Comparison of ENCODE assay signal across 9 cellular contexts in genomic region chrX:103630171-103630511, GRCh38. TPM values are rescaled to one million over a fixed set of nuclear protein-coding genes. Genes with fewer than 3 reads are reported as not detected.
A peak's percentile ranks its signal among the peaks of the same experiment; 100 is the strongest.
DNase-seq lines count a peak whose midpoint lies in the region; FAIRE-seq and TF ChIP-seq lines count a peak whose summit lies in the region.
"Had no signal": no experiment of that assay in that cellular context is flagged by ENCODE, and none has a peak within 500 bp of the region (broad histone marks: within the 10 kb centered on the region; RNA-seq: fewer than 3 reads in every experiment).

No MANE protein-coding gene starts in this region.

- H3K9me3 Mint-ChIP-seq in CD4-positive, alpha-beta memory T cell = no peaks in the 10 kb centered on the region

- H3K79me2 ChIP-seq in H1 (ENCODE audit: control insufficient read depth in 1 of 2, insufficient read depth in 2 of 2, low read length in 2 of 2) = no peaks in the 10 kb centered on the region

- H3K4me1 ChIP-seq in CD4-positive, alpha-beta memory T cell (ENCODE audit: insufficient read depth, low read length) = peaks cover 12% of the 10 kb centered on the region
- no peaks in the 10 kb centered on the region for H3K4me1 ChIP-seq in H1 (replicated peaks in 1 of 4; ENCODE audit: control insufficient read depth in 3 of 4, insufficient read depth in 4 of 4, low read length in 3 of 4)
- H3K4me1 ChIP-seq in neuron (ENCODE audit: insufficient read depth, low read length) = peaks cover 4% of the 10 kb centered on the region

- no peak overlapping the region for H2AK5ac ChIP-seq in H1 (ENCODE audit: low read depth, low read length)

- H3K4ac ChIP-seq in H1 (replicated peaks; ENCODE audit: insufficient read length, low read depth, low read length) = no peak overlapping the region

- POLR2A ChIA-PET in CD4-positive, alpha-beta memory T cell (lab: Charles Lee; ENCODE audit: partially characterized antibody) = interaction anchor here (1.7 kb wide), 1 partner anchor 57 kb away, joined by 6 read pairs; no protein-coding TSS in a partner anchor
- POLR2A ChIA-PET in H1 (lab: Charles Lee; ENCODE audit: partially characterized antibody) = interaction anchor here (0.8 to 1.7 kb wide), 4 partner anchors 10 to 37 kb away, joined by 3 to 7 read pairs (median 3); no protein-coding TSS in a partner anchor

- H4K20me1 ChIP-seq in H1 (replicated peaks in 1 of 2; ENCODE audit: control insufficient read depth in 1 of 2, insufficient read depth in 2 of 2, low read length in 2 of 2) = no peaks in the 10 kb centered on the region

- no peak overlapping the region for H2BK12ac ChIP-seq in H1 (ENCODE audit: low read depth, low read length)

- intact Hi-C loops in CD4-positive, alpha-beta memory T cell (cut with micrococcal nuclease) = no loop called here

- no peak for FAIRE-seq in H1 (lab: Jason Lieb, UNC)

- no peak for TF ChIP-seq EP300 in H1 (IDR thresholded peaks at IDR 0.05; ENCODE audit: borderline replicate concordance in 1 of 2, low read depth in 2 of 2, low read length in 2 of 2)

- H3K14ac ChIP-seq in H1 (ENCODE audit: insufficient read length) = no peak overlapping the region

- H3K79me1 ChIP-seq in H1 (ENCODE audit: low read depth, low read length) = no peaks in the 10 kb centered on the region

- peak overlapping the region in 2 of 4 experiments; percentile 22 to 39; a peak in 3 of 7 replicates for H3K9ac ChIP-seq in H1 (replicated peaks in 1 of 4; ENCODE audit: extremely low read depth in 1 of 4, low read depth in 3 of 4, low read length in 3 of 4)

- H3K36me3 ChIP-seq in CD4-positive, alpha-beta memory T cell (ENCODE audit: insufficient read depth, low read length) = no peaks in the 10 kb centered on the region
- H3K36me3 ChIP-seq in MG63 (peaks cover 3% of the 10 kb centered on the region), H1 (ENCODE audit: control insufficient read depth in 2 of 4, insufficient read depth in 4 of 4, low read length in 3 of 4) (no peaks in the 10 kb centered on the region), neuron (ENCODE audit: insufficient read depth, low read length) (no peaks in the 10 kb centered on the region)

- H2AFZ ChIP-seq in H1 (ENCODE audit: low read length) (peak overlapping the region; percentile 92; the same call in 1 of the 2 replicates), neuron (ENCODE audit: low read depth, low read length) (peak overlapping the region; percentile 89)

- TF ChIP-seq POLR2A in H1 (IDR thresholded peaks at IDR 0.05; ENCODE audit: control extremely low read depth in 1 of 2, low read depth in 2 of 2, low read length in 2 of 2) = no peak

- no peak overlapping the region for H3K56ac ChIP-seq in H1 (replicated peaks; ENCODE audit: insufficient read length, low read depth, low read length)

- H3K27me3 Mint-ChIP-seq in CD4-positive, alpha-beta memory T cell = peaks cover 0 to 1% of the 10 kb centered on the region in 2 donors

- no peak overlapping the region for H3K18ac ChIP-seq in H1 (ENCODE audit: extremely low read depth, low read length)

- H3K23me2 ChIP-seq in H1 (ENCODE audit: low read depth, low read length) = 0 out of 2 replicates have a peak, but pooled peaks cover 5% of the 10 kb centered on the region

- no peak overlapping the region for H4K5ac ChIP-seq in H1 (ENCODE audit: insufficient read length, low read depth, low read length)

- H3K36me3 Mint-ChIP-seq in CD4-positive, alpha-beta memory T cell = peaks cover 0 to 3% of the 10 kb centered on the region in 2 donors

- H3K4me1 Mint-ChIP-seq in CD4-positive, alpha-beta memory T cell = peaks cover 7 to 17% (median 12%) of the 10 kb centered on the region in 4 donors

- no peak overlapping the region for H2BK120ac ChIP-seq in H1 (replicated peaks; ENCODE audit: low read depth, low read length)

- peak overlapping the region in 3 of 7 donors; percentile 1 to 95 (median 72) for H3K27ac Mint-ChIP-seq in CD4-positive, alpha-beta memory T cell

- H3K9me3 ChIP-seq in CD4-positive, alpha-beta memory T cell (ENCODE audit: control insufficient read depth in 1 of 2, low read length in 2 of 2) = no peaks in the 10 kb centered on the region
- H3K9me3 ChIP-seq in MG63 = no peaks in the 10 kb centered on the region
- no peaks in the 10 kb centered on the region for H3K9me3 ChIP-seq in H1 (ENCODE audit: insufficient read depth in 2 of 2, low read depth in 1 of 2, low read length in 1 of 2)
- H3K9me3 ChIP-seq in neuron (ENCODE audit: low read length) = no peaks in the 10 kb centered on the region

- no peak overlapping the region for H4K8ac ChIP-seq in H1 (ENCODE audit: extremely low read depth, insufficient read depth, low read length)

- peak overlapping the region; percentile 75 to 94 (median 84) for H3K4me3 Mint-ChIP-seq in CD4-positive, alpha-beta memory T cell

- H3K23ac ChIP-seq in H1 (ENCODE audit: insufficient read length) = no peak overlapping the region

- H2BK5ac ChIP-seq in H1 (ENCODE audit: low read depth, low read length) = no peak overlapping the region

- H3K27ac ChIP-seq in CD4-positive, alpha-beta memory T cell (ENCODE audit: low read depth, low read length) = peak overlapping the region; percentile 64
- no peak overlapping the region for H3K27ac ChIP-seq in H1 (ENCODE audit: low read depth, low read length)

- CTCF ChIA-PET in CD4-positive, alpha-beta memory T cell (lab: Charles Lee; ENCODE audit: partially characterized antibody) = no interaction called here
- CTCF ChIA-PET in H1 (lab: Charles Lee; ENCODE audit: partially characterized antibody) = interaction anchor here (0.8 to 1.9 kb wide), 10 partner anchors 13 to 143 kb away, joined by 3 to 8 read pairs (median 5); no protein-coding TSS in a partner anchor

- no peak overlapping the region for H2BK20ac ChIP-seq in H1 (ENCODE audit: low read length)

- H3K4me2 ChIP-seq in H1 (ENCODE audit: insufficient read depth in 1 of 2, low read depth in 2 of 2, low read length in 2 of 2) = peak overlapping the region; percentile 66 to 92

- no peak for TF ChIP-seq CTCF in H1 (IDR thresholded peaks at IDR 0.05; ENCODE audit: control extremely low read depth in 1 of 3, insufficient read depth in 1 of 3, low read depth in 1 of 3, low read length in 3 of 3)

- H2BK15ac ChIP-seq in H1 (ENCODE audit: low read length) = no peak overlapping the region

- peak overlapping the region in 1 of 2 donors; percentile 67 for H3K4me3 ChIP-seq in CD4-positive, alpha-beta memory T cell (ENCODE audit: low read length in 2 of 2)
- H3K4me3 ChIP-seq in MG63 (peak overlapping the region; percentile 63), H1 (ENCODE audit: extremely low read depth in 1 of 4, insufficient read depth in 2 of 4, low read depth in 3 of 4, low read length in 4 of 4) (peak overlapping the region; percentile 44 to 92 (median 70); a peak in 7 of 8 replicates), neuron (ENCODE audit: low read length) (peak overlapping the region; percentile 61)

- H4K91ac ChIP-seq in H1 (replicated peaks; ENCODE audit: insufficient read length, low read length) = no peak overlapping the region

- DNase-seq in CD4-positive, alpha-beta memory T cell = no peak
- no peak for DNase-seq in MG63
- DNase-seq in H1 (ENCODE audit: low read depth in 1 of 2, low spot score in 2 of 2) = no peak
- no peak for DNase-seq in stimulated activated CD4-positive, alpha-beta T cell treated with anti-CD3 and anti-CD28 coated beads, Interleukin-1b, Interleukin-23, amount 100 ng/mL, for 48 hours
- no peak for DNase-seq in LoVo (ENCODE audit: low spot score)
- no peak for DNase-seq in NCI-H187 (lab: John Stamatoyannopoulos, UW)
- DNase-seq in DMS79 treated with DMSO at 0.1 percent for 48 hours (lab: John Stamatoyannopoulos, UW) = no peak
- DNase-seq: activated CD4-positive, alpha-beta T cell treated with anti-CD3 and anti-CD28 coated beads, Interleukin-2, amount 50 U/mL, for 1 hour had no signal

- no peak for TF ChIP-seq RAD21 in H1 (IDR thresholded peaks at IDR 0.05 in 1 of 2, conservative IDR thresholded peaks at IDR 0.05 in 1 of 2; ENCODE audit: low read depth in 2 of 2, low read length in 2 of 2)

- WGBS in H1 (ENCODE audit: extremely low coverage in 1 of 2, insufficient coverage in 1 of 2, insufficient read length in 1 of 2, insufficient replicate concordance in 2 of 2, low coverage in 1 of 2, low lambda C conversion rate in 2 of 2, missing lambda C conversion rate in 1 of 2), 2 experiments = 35% methylated on average over 6 of the region's 6 CpGs; no CpG with 5 or more reads in 1 of the 2 experiments

- H3K27me3 ChIP-seq in CD4-positive, alpha-beta memory T cell (ENCODE audit: insufficient read depth, low read length) = no peaks in the 10 kb centered on the region
- no peaks in the 10 kb centered on the region for H3K27me3 ChIP-seq in MG63
- no peaks in the 10 kb centered on the region for H3K27me3 ChIP-seq in H1 (replicated peaks in 1 of 4; ENCODE audit: control insufficient read depth in 3 of 4, extremely low read depth in 1 of 4, insufficient read depth in 3 of 4, low read length in 3 of 4)
- no peaks in the 10 kb centered on the region for H3K27me3 ChIP-seq in neuron (ENCODE audit: insufficient read depth, low read length)

RNA-seq across cellular contexts. Expression of gene TCEAL1, which starts 1.4 kb away (rescaled TPM):
- total RNA-seq in CD4-positive, alpha-beta memory T cell = 10 to 100 TPM; 10.6 to 11.1 TPM
- polyA plus RNA-seq in CD4-positive, alpha-beta memory T cell = 10 to 100 TPM; 10.1 to 18.4 TPM
- 25.0 and 63.8 TPM in 2 replicates for total RNA-seq in MG63 (2014; rRNA removed; shearing (Covaris generic); ENCODE audit: low replicate concordance)
- 3.9 TPM in 2 replicates for total RNA-seq in H1 (2021; fragmentation: NEBNext Ultra II Directional; extraction: Animal tissue kit (Norgen Biotek cat#: 25700))
- polyA plus RNA-seq in H1 (2011; rRNA removed) = 3.0 and 4.1 TPM in 2 replicates
- 5.7 TPM for polyA plus RNA-seq in H1 (2011; cell fraction: cytosol; rRNA removed)
- polyA plus RNA-seq in H1 (2011; cell fraction: nucleus; rRNA removed) = 3.2 TPM
- polyA plus RNA-seq in H1 (2012, experiment 1 of 2) = 2.4 to 3.7 TPM (median 3.3 TPM) in 4 replicates
- polyA plus RNA-seq in H1 (2012, experiment 2 of 2) = 1.8 TPM
- polyA plus RNA-seq in H1 (2013, experiment 1 of 2) = 5.6 TPM
- 5.4 TPM for polyA plus RNA-seq in H1 (2013, experiment 2 of 2)
- 0.95 and 1.3 TPM in 2 replicates for polyA minus RNA-seq in H1 (2011; rRNA and poly(A)+ RNA removed)
- not detected for polyA minus RNA-seq in H1 (2011; cell fraction: cytosol; rRNA and poly(A)+ RNA removed)
- polyA minus RNA-seq in H1 (2011; cell fraction: nucleus; rRNA and poly(A)+ RNA removed) = 1.7 TPM

RNA-seq across cellular contexts. Expression of gene TCEAL3, which starts 22.4 kb away (rescaled TPM):
- 1 to 10 TPM; 5.7 to 7.7 TPM for total RNA-seq in CD4-positive, alpha-beta memory T cell
- polyA plus RNA-seq in CD4-positive, alpha-beta memory T cell = 1 to 10 TPM; 3.8 to 6.7 TPM
- 1.0 TPM in 1 of 2 replicates, not detected in the other for total RNA-seq in MG63 (2014; rRNA removed; shearing (Covaris generic); ENCODE audit: low replicate concordance)
- 12.0 and 12.9 TPM in 2 replicates for total RNA-seq in H1 (2021; fragmentation: NEBNext Ultra II Directional; extraction: Animal tissue kit (Norgen Biotek cat#: 25700))
- 3.5 and 4.4 TPM in 2 replicates for polyA plus RNA-seq in H1 (2011; rRNA removed)
- polyA plus RNA-seq in H1 (2011; cell fraction: cytosol; rRNA removed) = 9.6 TPM
- polyA plus RNA-seq in H1 (2011; cell fraction: nucleus; rRNA removed) = 1.9 TPM
- polyA plus RNA-seq in H1 (2012, experiment 1 of 2) = 19.2 to 29.2 TPM (median 26.0 TPM) in 4 replicates
- 9.1 TPM for polyA plus RNA-seq in H1 (2012, experiment 2 of 2)
- polyA plus RNA-seq in H1 (2013, experiment 1 of 2) = 17.9 TPM
- 17.6 TPM for polyA plus RNA-seq in H1 (2013, experiment 2 of 2)
- 0.46 and 1.1 TPM in 2 replicates for polyA minus RNA-seq in H1 (2011; rRNA and poly(A)+ RNA removed)
- polyA minus RNA-seq in H1 (2011; cell fraction: cytosol; rRNA and poly(A)+ RNA removed) = 3.5 TPM
- 1.4 TPM for polyA minus RNA-seq in H1 (2011; cell fraction: nucleus; rRNA and poly(A)+ RNA removed)

RNA-seq across cellular contexts. Expression of gene TCEAL4, which starts 44.8 kb away (rescaled TPM):
- total RNA-seq in CD4-positive, alpha-beta memory T cell = 10 to 100 TPM; 10.0 to 11.2 TPM
- 10 to 100 TPM in 1 of 2 donors, 1 to 10 TPM in 1; 8.8 to 13.4 TPM for polyA plus RNA-seq in CD4-positive, alpha-beta memory T cell
- 12.9 and 22.8 TPM in 2 replicates for total RNA-seq in MG63 (2014; rRNA removed; shearing (Covaris generic); ENCODE audit: low replicate concordance)
- total RNA-seq in H1 (2021; fragmentation: NEBNext Ultra II Directional; extraction: Animal tissue kit (Norgen Biotek cat#: 25700)) = 51.3 and 53.0 TPM in 2 replicates
- 7.3 and 10.1 TPM in 2 replicates for polyA plus RNA-seq in H1 (2011; rRNA removed)
- 26.8 TPM for polyA plus RNA-seq in H1 (2011; cell fraction: cytosol; rRNA removed)
- 5.5 TPM for polyA plus RNA-seq in H1 (2011; cell fraction: nucleus; rRNA removed)
- polyA plus RNA-seq in H1 (2012, experiment 1 of 2) = 69.9 to 83.8 TPM (median 80.4 TPM) in 4 replicates
- polyA plus RNA-seq in H1 (2012, experiment 2 of 2) = 17.4 TPM
- polyA plus RNA-seq in H1 (2013, experiment 1 of 2) = 73.7 TPM
- polyA plus RNA-seq in H1 (2013, experiment 2 of 2) = 73.3 TPM
- 4.1 and 5.2 TPM in 2 replicates for polyA minus RNA-seq in H1 (2011; rRNA and poly(A)+ RNA removed)
- polyA minus RNA-seq in H1 (2011; cell fraction: cytosol; rRNA and poly(A)+ RNA removed) = 13.2 TPM
- 12.4 TPM for polyA minus RNA-seq in H1 (2011; cell fraction: nucleus; rRNA and poly(A)+ RNA removed)

RNA-seq across cellular contexts. Expression of gene MORF4L2, which starts 56.4 kb away (rescaled TPM):
- total RNA-seq in CD4-positive, alpha-beta memory T cell = 100 to 1,000 TPM; 105 to 110 TPM
- 10 to 100 TPM; 78.7 to 79.9 TPM for polyA plus RNA-seq in CD4-positive, alpha-beta memory T cell
- total RNA-seq in MG63 (2014; rRNA removed; shearing (Covaris generic); ENCODE audit: low replicate concordance) = 919 and 2,011 TPM in 2 replicates
- 340 and 373 TPM in 2 replicates for total RNA-seq in H1 (2021; fragmentation: NEBNext Ultra II Directional; extraction: Animal tissue kit (Norgen Biotek cat#: 25700))
- 113 and 235 TPM in 2 replicates for polyA plus RNA-seq in H1 (2011; rRNA removed)
- 343 TPM for polyA plus RNA-seq in H1 (2011; cell fraction: cytosol; rRNA removed)
- 67.1 TPM for polyA plus RNA-seq in H1 (2011; cell fraction: nucleus; rRNA removed)
- 291 to 524 TPM (median 325 TPM) in 4 replicates for polyA plus RNA-seq in H1 (2012, experiment 1 of 2)
- polyA plus RNA-seq in H1 (2012, experiment 2 of 2) = 71.1 TPM
- 225 TPM for polyA plus RNA-seq in H1 (2013, experiment 1 of 2)
- 232 TPM for polyA plus RNA-seq in H1 (2013, experiment 2 of 2)
- polyA minus RNA-seq in H1 (2011; rRNA and poly(A)+ RNA removed) = 122 and 150 TPM in 2 replicates
- 96.4 TPM for polyA minus RNA-seq in H1 (2011; cell fraction: cytosol; rRNA and poly(A)+ RNA removed)
- 69.0 TPM for polyA minus RNA-seq in H1 (2011; cell fraction: nucleus; rRNA and poly(A)+ RNA removed)
